ENCODE assay signal across 17 cellular contexts in genomic region chr2:35857541-35857940, GRCh38.
DNase-seq lines count a peak whose midpoint lies in the region; ATAC-seq and TF ChIP-seq lines count a peak whose summit lies in the region.
"Had no signal": no experiment of that assay in that cellular context is flagged by ENCODE, and none has a peak within 500 bp of the region (broad histone marks: within the 10 kb centered on the region; RNA-seq: fewer than 3 reads in every experiment).

No MANE protein-coding gene starts in this region.

- POLR2A ChIA-PET in A673 (lab: Charles Lee; ENCODE audit: low non-redundant PET) (no interaction called here), WTC11 (lab: Charles Lee) (interaction anchor here (1.0 kb wide), 1 partner anchor 12 kb away, joined by 3 read pairs; no protein-coding TSS in a partner anchor)

- no peak for ATAC-seq in WTC11
- ATAC-seq: A549; CD8-positive, alpha-beta T cell; GM12878 had no signal

- H3K36me3 ChIP-seq in A673 (ENCODE audit: insufficient read depth, low read length, poor library complexity, severe bottlenecking), result no peaks in the 10 kb centered on the region
- no peaks in the 10 kb centered on the region for H3K36me3 ChIP-seq in kidney epithelial cell (ENCODE audit: control insufficient read depth, insufficient read depth, low read length)
- no peaks in the 10 kb centered on the region for H3K36me3 ChIP-seq in neuronal stem cell (replicated peaks in 1 of 2; ENCODE audit: control insufficient read depth in 2 of 2, insufficient read depth in 2 of 2, low read length in 2 of 2)
- H3K36me3 ChIP-seq: BLaER1 had no signal

- H3K27me3 ChIP-seq in A673 (replicated peaks; ENCODE audit: insufficient read depth, low read depth, low read length, poor library complexity), result no peaks in the 10 kb centered on the region
- H3K27me3 ChIP-seq in kidney epithelial cell (ENCODE audit: control insufficient read depth, insufficient read depth, low read length), result no peaks in the 10 kb centered on the region
- H3K27me3 ChIP-seq in neuronal stem cell (ENCODE audit: control insufficient read depth in 3 of 3, insufficient read depth in 3 of 3, low read depth in 1 of 3, low read length in 3 of 3), result no peaks in the 10 kb centered on the region
- H3K27me3 ChIP-seq: BLaER1 had no signal

- H4K8ac ChIP-seq in neuronal stem cell (ENCODE audit: low read depth, low read length), result no peak overlapping the region

- H3K4me1 Mint-ChIP-seq in WTC11, result peaks cover 15% of the 10 kb centered on the region
- H3K4me1 Mint-ChIP-seq: CD14-positive monocyte had no signal

- WGBS in neuronal stem cell (ENCODE audit: extremely low coverage in 2 of 2, insufficient read length in 2 of 2, insufficient replicate concordance in 1 of 2), 2 donors, result 100% methylated on average over 1 of the region's 4 CpGs; no CpG with 5 or more reads in 1 of the 2 donors

- no peak overlapping the region for H3K14ac ChIP-seq in neuronal stem cell (ENCODE audit: low read length)

- CTCF ChIA-PET in A673 (lab: Charles Lee) (no interaction called here), WTC11 (lab: Charles Lee) (no interaction called here)

- H2AK5ac ChIP-seq in neuronal stem cell (ENCODE audit: low read depth, low read length), result no peak overlapping the region

- H3K23ac ChIP-seq in neuronal stem cell (ENCODE audit: low read depth, low read length, poor library complexity), result no peak overlapping the region

- H2AFZ ChIP-seq in neuronal stem cell (ENCODE audit: low read length), result peak overlapping the region; percentile 83

- H3K9me3 ChIP-seq in A673 (ENCODE audit: low read depth, low read length, poor library complexity, severe bottlenecking) (no peaks in the 10 kb centered on the region), neuronal stem cell (replicated peaks in 1 of 2; ENCODE audit: control insufficient read depth in 2 of 2, insufficient read depth in 1 of 2, low read depth in 1 of 2, low read length in 2 of 2) (no peaks in the 10 kb centered on the region)
- H3K9me3 ChIP-seq: A549, BLaER1 had no signal

- no peaks in the 10 kb centered on the region for H3K36me3 Mint-ChIP-seq in WTC11
- H3K36me3 Mint-ChIP-seq: CD14-positive monocyte; CD8-positive, alpha-beta T cell had no signal

- no peak overlapping the region for H3K9ac ChIP-seq in neuronal stem cell (ENCODE audit: low read depth, low read length, poor library complexity)
- H3K9ac ChIP-seq: BLaER1 had no signal

- peaks cover 9% of the 10 kb centered on the region; the same call in 1 of the 2 replicates for H3K9me3 Mint-ChIP-seq in WTC11
- H3K9me3 Mint-ChIP-seq: CD8-positive, alpha-beta T cell had no signal

- no peak overlapping the region for H3K4me3 ChIP-seq in A673 (ENCODE audit: low read depth, low read length, poor library complexity, severe bottlenecking)
- no peak overlapping the region for H3K4me3 ChIP-seq in kidney epithelial cell (ENCODE audit: low read depth, low read length)
- peak overlapping the region in 1 of 2 donors; percentile 7 for H3K4me3 ChIP-seq in neuronal stem cell (ENCODE audit: low read length in 2 of 2)
- H3K4me3 ChIP-seq: A549, BLaER1, GM12878 had no signal

- no peak overlapping the region for H2BK15ac ChIP-seq in neuronal stem cell (ENCODE audit: low read length)

- H3K4me3 Mint-ChIP-seq in WTC11, result no peak overlapping the region
- H3K4me3 Mint-ChIP-seq: CD14-positive monocyte; CD8-positive, alpha-beta T cell had no signal

- no peak overlapping the region for H3K4me2 ChIP-seq in neuronal stem cell (ENCODE audit: insufficient read depth, low read length, poor library complexity, severe bottlenecking)
- H3K4me2 ChIP-seq: A549, BLaER1 had no signal

- H2BK5ac ChIP-seq in neuronal stem cell (ENCODE audit: low read length), result no peak overlapping the region

- H3K27ac ChIP-seq in A673 (ENCODE audit: low read depth, low read length, poor library complexity, severe bottlenecking), result no peak overlapping the region
- no peak overlapping the region for H3K27ac ChIP-seq in neuronal stem cell (replicated peaks; ENCODE audit: low read length)
- H3K27ac ChIP-seq: 22Rv1, A549, BLaER1 had no signal

- peak overlapping the region; percentile 26 for H3K27ac Mint-ChIP-seq in WTC11
- H3K27ac Mint-ChIP-seq: CD14-positive monocyte; CD8-positive, alpha-beta T cell had no signal

- H3K4me1 ChIP-seq in A673 (ENCODE audit: insufficient read depth, low read length, poor library complexity, severe bottlenecking) (peaks cover 5% of the 10 kb centered on the region), neuronal stem cell (ENCODE audit: control insufficient read depth in 2 of 2, insufficient read depth in 1 of 2, low read depth in 1 of 2, low read length in 2 of 2) (peaks cover 0 to 6% of the 10 kb centered on the region in 2 donors)
- H3K4me1 ChIP-seq: A549, BLaER1 had no signal

- TF ChIP-seq CTCF in A673 (conservative IDR thresholded peaks at IDR 0.05; ENCODE audit: low read depth, low read length) (no peak), WTC11 (IDR thresholded peaks at IDR 0.05) (no peak), kidney epithelial cell (IDR thresholded peaks at IDR 0.05; ENCODE audit: insufficient read depth, low read length, poor library complexity, severe bottlenecking) (no peak)

- no peaks in the 10 kb centered on the region for H3K27me3 Mint-ChIP-seq in WTC11 (ENCODE audit: low read depth)

- H2BK12ac ChIP-seq in neuronal stem cell (ENCODE audit: low read length), result no peak overlapping the region

- H2BK120ac ChIP-seq in neuronal stem cell (ENCODE audit: low read depth, low read length), result no peak overlapping the region

- H3K18ac ChIP-seq in neuronal stem cell (ENCODE audit: low read length), result no peak overlapping the region

- no peaks in the 10 kb centered on the region for H3K79me1 ChIP-seq in neuronal stem cell (ENCODE audit: low read depth, low read length)

- no peak overlapping the region for H3K4ac ChIP-seq in neuronal stem cell (ENCODE audit: low read length)

- intact Hi-C loops in A673 (cut with micrococcal nuclease; ENCODE audit: unreplicated experiment), result no loop called here

- BruUV-seq in A673 (replicated peaks; lab: Mats Ljungman, UMichigan), result no TSS peak

- DNase-seq in A673 (ENCODE audit: low spot score) (peak; percentile 67), WTC11 (ENCODE audit: low spot score) (no peak), kidney epithelial cell (ENCODE audit: low read depth) (peak; percentile 0), neuronal stem cell (ENCODE audit: low spot score) (no peak), NCI-H146 treated with DMSO at 0.1 percent for 48 hours (lab: John Stamatoyannopoulos, UW; ENCODE audit: unreplicated experiment) (no peak), amygdala (lab: John Stamatoyannopoulos, UW) (no peak), CD1c-positive myeloid dendritic cell (ENCODE audit: extremely low spot score) (no peak)
- DNase-seq: Calu3; CD8-positive, alpha-beta T cell; DND-41; EL; HCEC 1CT had no signal

- no peak overlapping the region for H4K91ac ChIP-seq in neuronal stem cell (ENCODE audit: low read depth, low read length, poor library complexity)

TF ChIP-seq in WTC11, 78 proteins besides CTCF, POLR2A, EP300 and RAD21 (continues in another document):
- TF ChIP-seq CDX4 (CRISPR knock-in tag; IDR thresholded peaks at IDR 0.05; ENCODE audit: borderline replicate concordance) (no peak), E2F1 (CRISPR knock-in tag; IDR thresholded peaks at IDR 0.05) (no peak), PRRX2 (CRISPR knock-in tag; IDR thresholded peaks at IDR 0.05) (no peak), NFYB (CRISPR knock-in tag; conservative IDR thresholded peaks at IDR 0.05; ENCODE audit: low read depth) (no peak), AR (CRISPR knock-in tag; IDR thresholded peaks at IDR 0.05) (no peak), SMAD4 (CRISPR knock-in tag; IDR thresholded peaks at IDR 0.05) (no peak), SMAD3 (CRISPR knock-in tag; IDR thresholded peaks at IDR 0.05; ENCODE audit: borderline replicate concordance) (no peak), ELF4 (CRISPR knock-in tag; IDR thresholded peaks at IDR 0.05; ENCODE audit: low read depth) (no peak)

Comparison
In these comparisons a context has a peak if more than half of its experiments do, and no peak if none do; other contexts are left out.
1. DNase-seq: peak in A673 (single experiment) and kidney epithelial cell (single experiment); none in WTC11 (single experiment), neuronal stem cell (single experiment), NCI-H146 treated with DMSO at 0.1 percent for 48 hours (single experiment), amygdala (0 of 56) and CD1c-positive myeloid dendritic cell (single experiment).